8 cellular contexts compared by ENCODE assay signal in the genomic region with DNA sequence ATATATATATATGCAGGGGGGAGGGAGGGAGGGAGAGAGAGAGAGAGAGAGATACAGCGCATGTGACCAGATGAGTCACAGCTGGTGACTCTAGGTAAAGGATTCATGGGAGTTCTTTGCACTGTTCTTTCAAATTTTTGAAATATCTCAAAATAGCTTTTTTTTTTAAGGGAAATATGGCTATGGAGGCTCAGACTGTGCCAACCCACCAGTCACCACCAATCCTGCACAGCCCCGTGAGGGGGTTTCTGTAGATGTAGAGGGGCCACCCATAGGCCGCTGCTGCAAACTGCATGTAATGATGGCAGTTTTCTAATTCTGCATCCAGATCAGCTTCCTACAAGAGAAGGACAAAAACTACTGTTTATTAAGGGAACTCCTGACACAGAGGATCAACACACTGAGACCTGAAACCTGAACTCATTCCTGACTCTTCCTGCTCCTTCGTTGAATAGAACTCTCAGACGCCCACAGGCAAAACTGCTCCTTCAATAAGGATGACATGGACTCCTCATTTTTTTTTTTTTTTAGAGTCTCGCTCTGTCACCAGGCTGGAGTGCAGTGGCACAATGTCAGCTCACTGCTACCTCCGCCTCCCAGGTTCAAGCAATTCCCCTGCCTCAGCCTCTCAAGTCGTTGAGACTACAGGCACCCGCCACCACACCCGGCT. TPM values are rescaled to one million over a fixed set of nuclear protein-coding genes. Genes with fewer than 3 reads are reported as not detected.
DNase-seq lines count a peak whose midpoint lies in the region; ATAC-seq, FAIRE-seq and TF ChIP-seq lines count a peak whose summit lies in the region.

No MANE protein-coding gene starts in this region.

- no peak overlapping the region for H2AK5ac ChIP-seq in mesenchymal stem cell (ENCODE audit: low read length, severe bottlenecking)

- no peak overlapping the region for H2BK12ac ChIP-seq in mesenchymal stem cell (ENCODE audit: low read length in 2 of 2)

- H3K36me3 ChIP-seq in K562 (ENCODE audit: control insufficient read depth, insufficient read depth, low read length) (peaks cover 54% of the 10 kb centered on the region; the same call in 2 of the 3 replicates), mesenchymal stem cell (ENCODE audit: control insufficient read depth in 1 of 2, insufficient read depth in 2 of 2, low read depth in 1 of 2, low read length in 2 of 2) (peaks cover 52 to 74% of the 10 kb centered on the region in 2 experiments)

- H3K79me2 ChIP-seq in K562 (ENCODE audit: control insufficient read depth, insufficient read depth, low read length), result peaks cover 5% of the 10 kb centered on the region; the same call in 2 of the 3 replicates

- no peak for TF ChIP-seq EP300 in K562 (IDR thresholded peaks at IDR 0.05; ENCODE audit: low read length)

- H3K27ac Mint-ChIP-seq in Calu3 (ENCODE audit: unreplicated experiment), result no peak overlapping the region

- TF ChIP-seq POLR2A in K562 (conservative IDR thresholded peaks at IDR 0.05), result no peak

- no peaks in the 10 kb centered on the region for H3K27me3 Mint-ChIP-seq in Calu3 (ENCODE audit: unreplicated experiment)

- H2AFZ ChIP-seq in K562 (ENCODE audit: low read depth, low read length) (no peak overlapping the region), mesenchymal stem cell (ENCODE audit: low read depth, low read length) (no peak overlapping the region)

- H3K4me3 Mint-ChIP-seq in Calu3 (ENCODE audit: low read depth, unreplicated experiment), result no peak overlapping the region

- H3K4me1 ChIP-seq in K562 (replicated peaks in 1 of 2; ENCODE audit: control insufficient read depth in 2 of 2, insufficient read depth in 2 of 2, low read length in 2 of 2) (peaks cover 2 to 3% of the 10 kb centered on the region in 2 experiments; a peak in 2 of 5 replicates), mesenchymal stem cell (ENCODE audit: control insufficient read depth, insufficient read depth, low read depth, low read length) (peaks cover 5% of the 10 kb centered on the region)

- H2BK5ac ChIP-seq in mesenchymal stem cell (ENCODE audit: low read depth, low read length, poor library complexity, severe bottlenecking), result no peak overlapping the region

- in situ Hi-C loops in K562 (cut with MboI), result no loop called here

- H3K27ac ChIP-seq in K562 (ENCODE audit: extremely low read depth, low read depth, low read length) (no peak overlapping the region; the same call in 2 of the 3 replicates), mesenchymal stem cell (ENCODE audit: low read length, poor library complexity, severe bottlenecking) (peak overlapping the region; percentile 19)

- intact Hi-C loops in Calu3 (cut with micrococcal nuclease; ENCODE audit: unreplicated experiment) (loop anchor here (10.0 kb wide), 1 partner anchor 576 kb away; no protein-coding TSS in a partner anchor), K562 (cut with micrococcal nuclease) (loop anchor here (10.0 kb wide), 2 partner anchors 436 to 576 kb away; no protein-coding TSS in a partner anchor)

- H3K4ac ChIP-seq in mesenchymal stem cell (ENCODE audit: low read depth in 1 of 2, low read length in 2 of 2), result no peak overlapping the region

- TF ChIP-seq CTCF in Calu3 (IDR thresholded peaks at IDR 0.05; ENCODE audit: unreplicated experiment) (peak; percentile 20), K562 (IDR thresholded peaks at IDR 0.05 in 2 of 3, conservative IDR thresholded peaks at IDR 0.05 in 1 of 3; ENCODE audit: insufficient read depth in 2 of 3, low read depth in 1 of 3, low read length in 3 of 3) (peak; percentile 24 to 46 (median 40); a peak in 3 of 6 replicates)

- H3K9ac ChIP-seq in K562 (ENCODE audit: insufficient read depth in 1 of 2, low read depth in 2 of 2, low read length in 2 of 2) (no peak overlapping the region), mesenchymal stem cell (ENCODE audit: low read length) (peak overlapping the region; percentile 22)

- ATAC-seq in K562 (peak; percentile 87), HG03135 (IDR thresholded peaks at IDR 0.05; ENCODE audit: unreplicated experiment) (no peak)

- no peak overlapping the region for H3K14ac ChIP-seq in mesenchymal stem cell (ENCODE audit: low read length in 2 of 2)

- H2BK120ac ChIP-seq in mesenchymal stem cell (ENCODE audit: low read depth, low read length), result no peak overlapping the region

- no peak overlapping the region for H2BK15ac ChIP-seq in mesenchymal stem cell (ENCODE audit: low read depth, poor library complexity, severe bottlenecking)

- H4K8ac ChIP-seq in mesenchymal stem cell (ENCODE audit: low read length), result no peak overlapping the region

- FAIRE-seq in K562 (lab: Jason Lieb, UNC), result peak; percentile 49

- H3K27me3 ChIP-seq in K562 (ENCODE audit: control insufficient read depth in 2 of 2, insufficient read depth in 2 of 2, low read length in 2 of 2), result no peaks in the 10 kb centered on the region
- no peaks in the 10 kb centered on the region for H3K27me3 ChIP-seq in mesenchymal stem cell (ENCODE audit: control insufficient read depth in 1 of 2, insufficient read depth in 1 of 2, low read length in 2 of 2)

- no peak overlapping the region for H3K18ac ChIP-seq in mesenchymal stem cell (ENCODE audit: low read depth in 1 of 2, low read length in 2 of 2)

- no TSS peak for BruUV-seq in Calu3 (replicated peaks; lab: Mats Ljungman, UMichigan)
- no TSS peak for BruUV-seq in K562 (replicated peaks; lab: Mats Ljungman, UMichigan)

- H3K9me3 Mint-ChIP-seq in Calu3 (ENCODE audit: low read depth, unreplicated experiment), result no peaks in the 10 kb centered on the region

- H3K4me3 ChIP-seq in K562 (no peak overlapping the region), mesenchymal stem cell (ENCODE audit: insufficient read depth in 1 of 2, low read depth in 1 of 2, low read length in 2 of 2) (no peak overlapping the region)

- H3K9me3 ChIP-seq in K562 (replicated peaks; ENCODE audit: control insufficient read depth, insufficient read depth, low read depth, low read length) (no peaks in the 10 kb centered on the region), mesenchymal stem cell (ENCODE audit: control insufficient read depth, low read length) (no peaks in the 10 kb centered on the region)

- H3K4me1 Mint-ChIP-seq in Calu3 (ENCODE audit: low read depth, unreplicated experiment), result peaks cover 12% of the 10 kb centered on the region

- H4K20me1 ChIP-seq in K562 (replicated peaks; ENCODE audit: control insufficient read depth, insufficient read depth, low read length), result no peaks in the 10 kb centered on the region

- CTCF ChIA-PET in Calu3 (lab: Charles Lee) (interaction anchor here (0.7 kb wide), 1 partner anchor 845 kb away, joined by 3 read pairs; no protein-coding TSS in a partner anchor), K562 (lab: Yijun Ruan, JAX; ENCODE audit: low intra/inter-chr PET ratio) (no interaction called here)

- peaks cover 80% of the 10 kb centered on the region for H3K36me3 Mint-ChIP-seq in Calu3 (ENCODE audit: insufficient read depth, unreplicated experiment)

- DNase-seq in Calu3, result no peak
- peak; percentile 74 for DNase-seq in HuH-7 (ENCODE audit: low spot score)
- peak in 2 of 4 experiments; percentile 32 to 53 for DNase-seq in K562 (ENCODE audit: extremely low read depth in 1 of 4, low spot score in 3 of 4)
- peak; percentile 57 for DNase-seq in mesenchymal stem cell
- no peak for DNase-seq in DMS79 (lab: John Stamatoyannopoulos, UW)
- no peak for DNase-seq in cerebellar nuclear complex (lab: John Stamatoyannopoulos, UW)
- no peak for DNase-seq in NCI-H1436 treated with DMSO at 0.1 percent for 48 hours (lab: John Stamatoyannopoulos, UW)

- H3K9me1 ChIP-seq in K562 (ENCODE audit: control insufficient read depth, insufficient read depth, low read length), result peaks cover 1% of the 10 kb centered on the region

- H3K79me1 ChIP-seq in mesenchymal stem cell (replicated peaks; ENCODE audit: low read length, poor library complexity, severe bottlenecking), result peaks cover 22% of the 10 kb centered on the region

- POLR2A ChIA-PET in K562 (lab: Yijun Ruan, JAX), result interaction anchor here (0.6 kb wide), 2 partner anchors 24 to 271 kb away, joined by 3 read pairs; no protein-coding TSS in a partner anchor

- no peak overlapping the region for H3K23ac ChIP-seq in mesenchymal stem cell (ENCODE audit: low read length in 2 of 2)

- TF ChIP-seq RAD21 in K562 (CRISPR knock-in tag; conservative IDR thresholded peaks at IDR 0.05 in 1 of 2, IDR thresholded peaks at IDR 0.05 in 1 of 2), result peak in 1 of 2 experiments; percentile 26; a peak in 2 of 4 replicates

- H4K91ac ChIP-seq in mesenchymal stem cell (ENCODE audit: low read length), result no peak overlapping the region

- WGBS in K562 (ENCODE audit: insufficient coverage, low coverage, missing lambda C conversion rate), result 85% methylated on average over 8 of the region's 10 CpGs
- WGBS in mesenchymal stem cell, result 90% methylated on average over 9 of the region's 10 CpGs

- no peak overlapping the region for H3K4me2 ChIP-seq in K562 (ENCODE audit: insufficient read depth, low read length)
- no peak overlapping the region for H3K4me2 ChIP-seq in mesenchymal stem cell (ENCODE audit: low read length, poor library complexity, severe bottlenecking)

RNA-seq across cellular contexts. Expression of a gene that starts 17.3 kb away (rescaled TPM):
- 36.8 and 38.1 TPM in 2 replicates for total RNA-seq in Calu3 (2022)
- total RNA-seq in K562 (2011; cell fraction: chromatin; rRNA removed; ENCODE audit: low replicate concordance), result 63.0 and 140 TPM in 2 replicates
- total RNA-seq in K562 (2011; cell fraction: nucleolus; rRNA removed), result 64.6 and 66.9 TPM in 2 replicates
- total RNA-seq in K562 (2011; cell fraction: nucleoplasm; rRNA removed), result 67.4 and 68.4 TPM in 2 replicates
- 9.4 and 11.3 TPM in 2 replicates for total RNA-seq in K562 (2014; rRNA removed)
- total RNA-seq in K562 (2014; rRNA removed; fragmentation: Illumina TruSeq; extraction: Trizol), result 4.1 and 5.8 TPM in 2 replicates
- 9.4 and 9.7 TPM in 2 replicates for total RNA-seq in K562 (2015; rRNA removed; fragmentation: Illumina TruSeq; extraction: Trizol)
- 16.3 and 16.4 TPM in 2 replicates for total RNA-seq in K562 (2021)
- 12.0 and 15.8 TPM in 2 replicates for polyA plus RNA-seq in K562 (2011; rRNA removed)
- 15.1 and 17.4 TPM in 2 replicates for polyA plus RNA-seq in K562 (2011; cell fraction: cytosol; rRNA removed)
- polyA plus RNA-seq in K562 (2011; cell fraction: nucleus; rRNA removed), result 31.9 and 32.2 TPM in 2 replicates
- polyA plus RNA-seq in K562 (2012), result 7.4 and 10.0 TPM in 2 replicates
- polyA plus RNA-seq in K562 (2014; fragmentation: Illumina TruSeq; extraction: Trizol), result 7.8 and 8.9 TPM in 2 replicates
- 1 to 10 TPM in 1 of 2 experiments, under 1 TPM in 1; 0.92 to 1.0 TPM for polyA plus RNA-seq in K562 (2014; fragmentation: Nextera tagmentation; extraction: Ambion mirVana)
- polyA plus RNA-seq in K562 (2014; rRNA removed), result 9.3 and 9.5 TPM in 2 replicates
- polyA minus RNA-seq in K562 (2011; rRNA and poly(A)+ RNA removed), result 30.5 and 33.7 TPM in 2 replicates
- polyA minus RNA-seq in K562 (2011; cell fraction: cytosol; rRNA and poly(A)+ RNA removed), result 20.4 and 27.9 TPM in 2 replicates
- polyA minus RNA-seq in K562 (2011; cell fraction: nucleus; rRNA and poly(A)+ RNA removed), result 20.7 and 23.4 TPM in 2 replicates
- 6.1 TPM for polyA plus RNA-seq in mesenchymal stem cell (2013, experiment 1 of 2)
- 6.4 TPM for polyA plus RNA-seq in mesenchymal stem cell (2013, experiment 2 of 2)

RNA-seq across cellular contexts. Expression of a gene that starts 53.5 kb away (rescaled TPM):
- total RNA-seq in Calu3 (2022) (292 and 301 TPM in 2 replicates), K562 (2014; rRNA removed) (40.5 and 58.3 TPM in 2 replicates), K562 (2014; rRNA removed; fragmentation: Illumina TruSeq; extraction: Trizol) (80.3 and 80.4 TPM in 2 replicates), K562 (2015; rRNA removed; fragmentation: Illumina TruSeq; extraction: Trizol) (61.2 and 67.6 TPM in 2 replicates), K562 (2021) (111 and 113 TPM in 2 replicates)
- total RNA-seq in K562 (2011; cell fraction: chromatin; rRNA removed; ENCODE audit: low replicate concordance), result 94.9 and 147 TPM in 2 replicates
- 95.4 and 110 TPM in 2 replicates for total RNA-seq in K562 (2011; cell fraction: nucleolus; rRNA removed)
- total RNA-seq in K562 (2011; cell fraction: nucleoplasm; rRNA removed), result 163 and 235 TPM in 2 replicates
- polyA plus RNA-seq in K562 (2011; rRNA removed) (121 and 166 TPM in 2 replicates), K562 (2014; fragmentation: Illumina TruSeq; extraction: Trizol) (69.8 and 75.3 TPM in 2 replicates), K562 (2014; fragmentation: Nextera tagmentation; extraction: Ambion mirVana) (10 to 100 TPM; 27.4 to 27.9 TPM), K562 (2014; rRNA removed) (51.3 and 67.0 TPM in 2 replicates)
- 75.6 and 141 TPM in 2 replicates for polyA plus RNA-seq in K562 (2011; cell fraction: cytosol; rRNA removed)
- 37.8 and 76.5 TPM in 2 replicates for polyA plus RNA-seq in K562 (2011; cell fraction: nucleus; rRNA removed)
- polyA plus RNA-seq in K562 (2012), result 65.3 and 95.8 TPM in 2 replicates
- 88.6 and 117 TPM in 2 replicates for polyA minus RNA-seq in K562 (2011; rRNA and poly(A)+ RNA removed)
- 54.8 and 56.9 TPM in 2 replicates for polyA minus RNA-seq in K562 (2011; cell fraction: cytosol; rRNA and poly(A)+ RNA removed)
- 15.2 and 34.5 TPM in 2 replicates for polyA minus RNA-seq in K562 (2011; cell fraction: nucleus; rRNA and poly(A)+ RNA removed)
- polyA plus RNA-seq in mesenchymal stem cell (2013, experiment 1 of 2), result 287 TPM
- polyA plus RNA-seq in mesenchymal stem cell (2013, experiment 2 of 2), result 303 TPM

RNA-seq across cellular contexts. Expression of a gene that starts 56.1 kb away (rescaled TPM):
- total RNA-seq in Calu3 (2022) (574 and 592 TPM in 2 replicates), K562 (2014; rRNA removed) (105 and 146 TPM in 2 replicates), K562 (2014; rRNA removed; fragmentation: Illumina TruSeq; extraction: Trizol) (126 and 149 TPM in 2 replicates), K562 (2015; rRNA removed; fragmentation: Illumina TruSeq; extraction: Trizol) (90.9 and 91.5 TPM in 2 replicates), K562 (2021) (220 and 225 TPM in 2 replicates)
- 133 and 135 TPM in 2 replicates for total RNA-seq in K562 (2011; cell fraction: chromatin; rRNA removed; ENCODE audit: low replicate concordance)
- 83.3 and 83.4 TPM in 2 replicates for total RNA-seq in K562 (2011; cell fraction: nucleolus; rRNA removed)
- total RNA-seq in K562 (2011; cell fraction: nucleoplasm; rRNA removed), result 95.7 and 122 TPM in 2 replicates
- polyA plus RNA-seq in K562 (2011; rRNA removed) (177 and 205 TPM in 2 replicates), K562 (2014; fragmentation: Illumina TruSeq; extraction: Trizol) (220 and 241 TPM in 2 replicates), K562 (2014; fragmentation: Nextera tagmentation; extraction: Ambion mirVana) (10 to 100 TPM; 78.5 to 90.7 TPM), K562 (2014; rRNA removed) (148 and 163 TPM in 2 replicates)
- polyA plus RNA-seq in K562 (2011; cell fraction: cytosol; rRNA removed), result 96.2 and 169 TPM in 2 replicates
- 62.4 and 100 TPM in 2 replicates for polyA plus RNA-seq in K562 (2011; cell fraction: nucleus; rRNA removed)
- 201 and 203 TPM in 2 replicates for polyA plus RNA-seq in K562 (2012)
- 310 and 404 TPM in 2 replicates for polyA minus RNA-seq in K562 (2011; rRNA and poly(A)+ RNA removed)
- polyA minus RNA-seq in K562 (2011; cell fraction: cytosol; rRNA and poly(A)+ RNA removed), result 91.2 and 105 TPM in 2 replicates
- polyA minus RNA-seq in K562 (2011; cell fraction: nucleus; rRNA and poly(A)+ RNA removed), result 20.2 and 37.2 TPM in 2 replicates
- polyA plus RNA-seq in mesenchymal stem cell (2013, experiment 1 of 2), result 362 TPM
- 378 TPM for polyA plus RNA-seq in mesenchymal stem cell (2013, experiment 2 of 2)

Comparison
In these comparisons a context has a peak if more than half of its experiments do, and no peak if none do; other contexts are left out.
1. DNase-seq: peak in HuH-7 (single experiment) and mesenchymal stem cell (single experiment); none in Calu3 (single experiment), DMS79 (single experiment), cerebellar nuclear complex (0 of 2) and NCI-H1436 treated with DMSO at 0.1 percent for 48 hours (single experiment).